Comparison of ENCODE assay signal across 1 cellular context in the genomic region with DNA sequence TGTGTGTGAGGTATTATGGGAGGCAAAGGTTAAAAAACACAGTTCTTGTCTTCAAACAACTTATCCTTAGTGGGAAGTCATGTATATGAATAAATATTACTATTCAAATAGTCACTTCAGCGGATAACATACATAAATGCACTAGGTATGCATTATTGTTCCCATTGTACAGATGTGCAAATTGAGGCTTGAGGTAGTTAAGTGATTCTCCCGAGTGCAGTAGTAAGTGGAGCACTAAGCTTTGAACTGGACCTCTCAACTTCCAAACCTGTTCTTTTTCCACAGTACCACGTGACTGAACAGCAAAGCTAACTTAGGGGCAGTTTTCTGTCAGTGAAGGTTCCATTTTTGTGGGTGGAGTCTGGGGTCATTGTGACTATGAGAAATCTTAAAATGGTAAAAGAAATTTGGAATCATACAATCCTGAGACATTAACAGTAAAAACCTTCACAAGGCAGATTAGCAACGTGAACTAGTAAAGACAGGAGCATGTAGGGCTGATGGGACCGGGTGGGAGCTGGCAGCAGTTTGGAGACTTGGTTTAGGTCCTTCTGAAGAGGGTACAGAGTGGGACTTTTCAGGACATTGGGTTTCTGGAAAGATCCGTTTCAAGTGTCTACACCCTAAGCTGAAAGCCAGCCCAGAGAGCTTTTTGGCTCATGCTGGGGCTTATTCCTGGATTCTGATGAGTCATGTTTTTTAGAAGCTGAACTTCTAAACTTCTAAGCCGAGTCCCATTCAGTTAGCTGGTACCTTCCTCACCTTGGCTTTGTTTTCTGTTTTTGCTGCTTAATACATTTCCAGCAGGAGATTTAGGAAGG.
TF ChIP-seq lines count a peak whose summit lies in the region.

No MANE protein-coding gene starts in this region.

TF ChIP-seq in GM23338, 12 proteins besides CTCF, POLR2A, EP300 and RAD21 (continued from another document):
- no peak for TF ChIP-seq ZNF114 (CRISPR knock-in tag; IDR thresholded peaks at IDR 0.05)
- TF ChIP-seq JUNB (IDR thresholded peaks at IDR 0.05; ENCODE audit: unreplicated experiment), result no peak
- TF ChIP-seq EZH2 (IDR thresholded peaks at IDR 0.05; ENCODE audit: low read depth, unreplicated experiment), result no peak
- no peak for TF ChIP-seq EZH2phosphoT487 (IDR thresholded peaks at IDR 0.05; ENCODE audit: unreplicated experiment)
- no peak for TF ChIP-seq ETS1 (IDR thresholded peaks at IDR 0.05)
- no peak for TF ChIP-seq REST (IDR thresholded peaks at IDR 0.05; ENCODE audit: unreplicated experiment)
